In the genomic region with DNA sequence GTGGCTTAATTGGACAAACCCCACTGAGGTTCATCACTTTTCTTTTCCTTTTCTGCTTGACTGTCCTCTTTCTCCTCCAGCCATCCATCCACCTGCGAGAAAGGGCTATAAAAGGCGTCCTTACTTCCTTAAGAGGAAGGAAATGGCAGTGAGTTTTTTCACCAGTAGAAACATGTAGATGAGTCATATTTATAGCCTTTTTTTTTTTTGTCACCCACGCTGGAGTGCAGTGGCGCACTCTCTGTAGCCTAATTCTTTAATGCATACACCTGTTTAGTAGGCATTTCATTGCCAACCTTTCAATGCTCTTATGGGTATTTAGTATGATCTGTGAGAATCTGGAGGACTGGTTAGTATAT, we compare ENCODE assay signal across 8 cellular contexts. TPM values are rescaled to one million over a fixed set of nuclear protein-coding genes. Genes with fewer than 3 reads are reported as not detected.
DNase-seq lines count a peak whose midpoint lies in the region; ATAC-seq and TF ChIP-seq lines count a peak whose summit lies in the region.

No MANE protein-coding gene starts in this region.

- H3K9me3 ChIP-seq in upper lobe of right lung = no peaks in the 10 kb centered on the region

- in situ Hi-C loops in G401 (cut with HindIII; ENCODE audit: low sequenced_read_pairs) = no loop called here

- no peaks in the 10 kb centered on the region for H3K27me3 ChIP-seq in upper lobe of right lung

- no peaks in the 10 kb centered on the region for H3K36me3 ChIP-seq in upper lobe of right lung

- intact Hi-C loops in upper lobe of right lung (cut with DNase I) = no loop called here

- no peak overlapping the region for H3K4me3 ChIP-seq in epithelial cell of esophagus (ENCODE audit: low read length)
- no peak overlapping the region for H3K4me3 ChIP-seq in upper lobe of right lung

- peak; percentile 78 for DNase-seq in CD1c-positive myeloid dendritic cell (ENCODE audit: extremely low spot score)
- peak; percentile 82 for DNase-seq in NOMO-1 treated with DMSO at 0.1 percent for 48 hours (lab: John Stamatoyannopoulos, UW; ENCODE audit: unreplicated experiment)
- DNase-seq in epithelial cell of esophagus (ENCODE audit: low read depth) = peak; percentile 81
- DNase-seq in upper lobe of right lung = no peak
- no peak for DNase-seq in stimulated activated CD4-positive, alpha-beta T cell treated with anti-CD3 and anti-CD28 coated beads, Interleukin-1b, Interleukin-23, amount 100 ng/mL, for 48 hours
- no peak for DNase-seq in NCI-H446 treated with DMSO at 0.1 percent for 48 hours (lab: John Stamatoyannopoulos, UW)
- no peak for DNase-seq in G401 (ENCODE audit: low spot score)

- H3K4me1 ChIP-seq in upper lobe of right lung = peaks cover 57% of the 10 kb centered on the region

- TF ChIP-seq CTCF in epithelial cell of esophagus (IDR thresholded peaks at IDR 0.05; ENCODE audit: insufficient read depth, low read depth, low read length, missing control alignments) (no peak), upper lobe of right lung (IDR thresholded peaks at IDR 0.05) (no peak)

- peak overlapping the region; percentile 74 for H3K27ac ChIP-seq in upper lobe of right lung

- peak; percentile 71 for ATAC-seq in GM21576 (IDR thresholded peaks at IDR 0.05; ENCODE audit: unreplicated experiment)
- ATAC-seq in upper lobe of right lung = peak; percentile 59

RNA-seq across cellular contexts. Expression of a gene that starts 15.3 kb away (rescaled TPM):
- 239 TPM for total RNA-seq in upper lobe of right lung
- total RNA-seq in G401 (2014; rRNA removed; shearing (Covaris generic)) = 10.5 and 29.8 TPM in 2 replicates

Comparison
In these comparisons a context has a peak if more than half of its experiments do, and no peak if none do; other contexts are left out.
1. DNase-seq: peak in CD1c-positive myeloid dendritic cell (single experiment), NOMO-1 treated with DMSO at 0.1 percent for 48 hours (single experiment) and epithelial cell of esophagus (single experiment); none in upper lobe of right lung (single experiment), stimulated activated CD4-positive, alpha-beta T cell treated with anti-CD3 and anti-CD28 coated beads, Interleukin-1b, Interleukin-23, amount 100 ng/mL, for 48 hours (single experiment), NCI-H446 treated with DMSO at 0.1 percent for 48 hours (single experiment) and G401 (single experiment).